In the genomic region with DNA sequence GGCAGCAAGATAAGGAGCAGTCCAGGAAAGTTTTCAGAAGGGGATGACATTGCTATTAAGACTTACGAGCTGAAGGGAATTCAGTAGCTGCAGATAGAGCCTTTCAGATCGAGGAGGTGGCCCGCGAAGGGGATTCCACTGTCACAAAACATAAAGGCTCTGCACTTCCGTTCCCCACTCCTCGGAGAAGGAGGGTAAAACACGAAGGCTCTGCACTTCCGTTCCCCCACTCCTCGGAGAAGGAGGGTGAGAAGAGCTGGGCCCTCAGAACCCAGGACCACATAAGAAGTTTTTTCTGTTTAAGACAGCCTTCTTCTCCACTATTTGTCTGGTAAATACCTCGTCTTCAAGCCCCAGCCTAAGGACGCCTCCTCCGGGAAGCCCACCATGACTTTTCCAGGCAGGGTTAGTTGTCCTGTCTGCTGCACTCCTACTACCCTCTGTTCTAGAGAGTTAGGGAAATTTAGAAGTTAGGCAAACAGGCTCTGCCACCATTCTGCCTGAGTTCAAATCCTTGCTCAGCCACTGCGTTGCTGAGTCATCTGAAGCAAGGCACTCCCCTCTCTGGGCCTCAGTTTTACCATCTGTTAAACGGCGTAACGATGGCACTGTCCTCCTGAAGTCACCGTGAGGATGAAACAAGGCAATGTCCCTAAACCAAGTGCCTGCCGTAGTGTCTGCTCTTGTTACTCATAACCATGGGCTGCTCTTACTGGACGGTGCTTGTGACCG, we compare ENCODE assay signal across 1 cellular context.
TF ChIP-seq lines count a peak whose summit lies in the region.

No MANE protein-coding gene starts in this region.

TF ChIP-seq in K562, 482 proteins besides CTCF, POLR2A, EP300 and RAD21 (continued from another document and continues in another):
- TF ChIP-seq, protein P1, sequence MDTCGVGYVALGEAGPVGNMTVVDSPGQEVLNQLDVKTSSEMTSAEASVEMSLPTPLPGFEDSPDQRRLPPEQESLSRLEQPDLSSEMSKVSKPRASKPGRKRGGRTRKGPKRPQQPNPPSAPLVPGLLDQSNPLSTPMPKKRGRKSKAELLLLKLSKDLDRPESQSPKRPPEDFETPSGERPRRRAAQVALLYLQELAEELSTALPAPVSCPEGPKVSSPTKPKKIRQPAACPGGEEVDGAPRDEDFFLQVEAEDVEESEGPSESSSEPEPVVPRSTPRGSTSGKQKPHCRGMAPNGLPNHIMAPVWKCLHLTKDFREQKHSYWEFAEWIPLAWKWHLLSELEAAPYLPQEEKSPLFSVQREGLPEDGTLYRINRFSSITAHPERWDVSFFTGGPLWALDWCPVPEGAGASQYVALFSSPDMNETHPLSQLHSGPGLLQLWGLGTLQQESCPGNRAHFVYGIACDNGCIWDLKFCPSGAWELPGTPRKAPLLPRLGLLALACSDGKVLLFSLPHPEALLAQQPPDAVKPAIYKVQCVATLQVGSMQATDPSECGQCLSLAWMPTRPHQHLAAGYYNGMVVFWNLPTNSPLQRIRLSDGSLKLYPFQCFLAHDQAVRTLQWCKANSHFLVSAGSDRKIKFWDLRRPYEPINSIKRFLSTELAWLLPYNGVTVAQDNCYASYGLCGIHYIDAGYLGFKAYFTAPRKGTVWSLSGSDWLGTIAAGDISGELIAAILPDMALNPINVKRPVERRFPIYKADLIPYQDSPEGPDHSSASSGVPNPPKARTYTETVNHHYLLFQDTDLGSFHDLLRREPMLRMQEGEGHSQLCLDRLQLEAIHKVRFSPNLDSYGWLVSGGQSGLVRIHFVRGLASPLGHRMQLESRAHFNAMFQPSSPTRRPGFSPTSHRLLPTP (IDR thresholded peaks at IDR 0.05; ENCODE audit: borderline replicate concordance, extremely low read depth, insufficient read length): peak; percentile 65
- TF ChIP-seq, protein P2, sequence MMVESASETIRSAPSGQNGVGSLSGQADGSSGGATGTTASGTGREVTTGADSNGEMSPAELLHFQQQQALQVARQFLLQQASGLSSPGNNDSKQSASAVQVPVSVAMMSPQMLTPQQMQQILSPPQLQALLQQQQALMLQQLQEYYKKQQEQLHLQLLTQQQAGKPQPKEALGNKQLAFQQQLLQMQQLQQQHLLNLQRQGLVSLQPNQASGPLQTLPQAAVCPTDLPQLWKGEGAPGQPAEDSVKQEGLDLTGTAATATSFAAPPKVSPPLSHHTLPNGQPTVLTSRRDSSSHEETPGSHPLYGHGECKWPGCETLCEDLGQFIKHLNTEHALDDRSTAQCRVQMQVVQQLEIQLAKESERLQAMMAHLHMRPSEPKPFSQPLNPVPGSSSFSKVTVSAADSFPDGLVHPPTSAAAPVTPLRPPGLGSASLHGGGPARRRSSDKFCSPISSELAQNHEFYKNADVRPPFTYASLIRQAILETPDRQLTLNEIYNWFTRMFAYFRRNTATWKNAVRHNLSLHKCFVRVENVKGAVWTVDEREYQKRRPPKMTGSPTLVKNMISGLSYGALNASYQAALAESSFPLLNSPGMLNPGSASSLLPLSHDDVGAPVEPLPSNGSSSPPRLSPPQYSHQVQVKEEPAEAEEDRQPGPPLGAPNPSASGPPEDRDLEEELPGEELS (CRISPR knock-in tag; IDR thresholded peaks at IDR 0.05; ENCODE audit: borderline replicate concordance): no peak
- TF ChIP-seq MAFG (tag; conservative IDR thresholded peaks at IDR 0.05) (peak; percentile 3; the same call in 1 of the 2 replicates), ZNF695 (CRISPR knock-in tag; IDR thresholded peaks at IDR 0.05) (no peak), ZNF133 (CRISPR knock-in tag; IDR thresholded peaks at IDR 0.05) (no peak), TCF3 (CRISPR knock-in tag; IDR thresholded peaks at IDR 0.05) (no peak), KLF13 (tag; IDR thresholded peaks at IDR 0.05; ENCODE audit: borderline replicate concordance, low read depth) (no peak), GTF2F1 (IDR thresholded peaks at IDR 0.05; ENCODE audit: low read depth, low read length) (no peak), TCFL5 (CRISPR knock-in tag; conservative IDR thresholded peaks at IDR 0.05) (no peak), ZNF707 (CRISPR knock-in tag; conservative IDR thresholded peaks at IDR 0.05) (no peak), GTF2E2 (tag; IDR thresholded peaks at IDR 0.05) (no peak), RCOR1 (IDR thresholded peaks at IDR 0.05; ENCODE audit: borderline replicate concordance in 1 of 2, low read depth in 2 of 2, low read length in 2 of 2) (peak in 1 of 2 experiments; percentile 76; a peak in 1 of 4 replicates), KLF1 (tag; IDR thresholded peaks at IDR 0.05) (no peak), NBN (IDR thresholded peaks at IDR 0.05; ENCODE audit: low read depth) (no peak), U2AF2 (optimal IDR thresholded peaks at IDR 0.05; ENCODE audit: low read depth, low read length) (no peak), DMBX1 (CRISPR knock-in tag; IDR thresholded peaks at IDR 0.05; ENCODE audit: borderline replicate concordance) (no peak), SMC3 (conservative IDR thresholded peaks at IDR 0.05; ENCODE audit: insufficient read depth, low read depth, low read length) (no peak), ZNF175 (CRISPR knock-in tag; IDR thresholded peaks at IDR 0.05; ENCODE audit: low read depth) (no peak), BCL6 (CRISPR knock-in tag; IDR thresholded peaks at IDR 0.05) (no peak), ETV1 (tag; conservative IDR thresholded peaks at IDR 0.05; ENCODE audit: low read depth) (no peak), CHD4 (IDR thresholded peaks at IDR 0.05; ENCODE audit: insufficient read depth, insufficient replicate concordance, low read depth, low read length, poor library complexity, severe bottlenecking) (peak; percentile 69), ADNP (tag; IDR thresholded peaks at IDR 0.05) (peak; percentile 70), ZNF79 (CRISPR knock-in tag; IDR thresholded peaks at IDR 0.05; ENCODE audit: low read depth) (no peak), GATAD2A (IDR thresholded peaks at IDR 0.05) (no peak), MTF1 (CRISPR knock-in tag; IDR thresholded peaks at IDR 0.05; ENCODE audit: borderline replicate concordance) (no peak), RBM34 (IDR thresholded peaks at IDR 0.05; ENCODE audit: borderline replicate concordance, insufficient read depth, low read length) (no peak), ZNF780A (CRISPR knock-in tag; IDR thresholded peaks at IDR 0.05) (no peak), PCBP1 (IDR thresholded peaks at IDR 0.05; ENCODE audit: low read depth, low read length, poor library complexity, severe bottlenecking) (no peak), NCOA2 (IDR thresholded peaks at IDR 0.05; ENCODE audit: partially characterized antibody in 2 of 2) (no peak), TAF15 (IDR thresholded peaks at IDR 0.05; ENCODE audit: low read depth, low read length) (no peak), ZNF316 (IDR thresholded peaks at IDR 0.05) (peak; percentile 67), FOXK2 (conservative IDR thresholded peaks at IDR 0.05 in 1 of 2, IDR thresholded peaks at IDR 0.05 in 1 of 2; ENCODE audit: low read depth in 2 of 2) (no peak), CC2D1A (IDR thresholded peaks at IDR 0.05) (peak; percentile 17; the same call in 1 of the 2 replicates), PRPF4 (IDR thresholded peaks at IDR 0.05; ENCODE audit: insufficient read depth, low read depth, low read length, poor library complexity, severe bottlenecking) (no peak), ZNF436 (CRISPR knock-in tag; IDR thresholded peaks at IDR 0.05) (peak; percentile 96), C11orf30 (IDR thresholded peaks at IDR 0.05; ENCODE audit: low read depth) (peak; percentile 53; the same call in 1 of the 2 replicates), CBX3 (IDR thresholded peaks at IDR 0.05; ENCODE audit: borderline replicate concordance in 1 of 2, low read length in 2 of 2) (peak in 1 of 2 experiments; percentile 46; a peak in 1 of 3 replicates), CBX1 (IDR thresholded peaks at IDR 0.05; ENCODE audit: low read depth) (peak; percentile 87; the same call in 1 of the 2 replicates), KAT2B (IDR thresholded peaks at IDR 0.05; ENCODE audit: low read depth, low read length) (no peak), ESRRA (IDR thresholded peaks at IDR 0.05; ENCODE audit: borderline replicate concordance, low read depth) (0 out of 2 replicates have a peak, but pooled peaks have one; percentile 27), XRCC5 (IDR thresholded peaks at IDR 0.05; ENCODE audit: low read depth, low read length) (no peak)
- TF ChIP-seq, protein P3, sequence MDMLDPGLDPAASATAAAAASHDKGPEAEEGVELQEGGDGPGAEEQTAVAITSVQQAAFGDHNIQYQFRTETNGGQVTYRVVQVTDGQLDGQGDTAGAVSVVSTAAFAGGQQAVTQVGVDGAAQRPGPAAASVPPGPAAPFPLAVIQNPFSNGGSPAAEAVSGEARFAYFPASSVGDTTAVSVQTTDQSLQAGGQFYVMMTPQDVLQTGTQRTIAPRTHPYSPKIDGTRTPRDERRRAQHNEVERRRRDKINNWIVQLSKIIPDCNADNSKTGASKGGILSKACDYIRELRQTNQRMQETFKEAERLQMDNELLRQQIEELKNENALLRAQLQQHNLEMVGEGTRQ (CRISPR knock-in tag; IDR thresholded peaks at IDR 0.05): no peak
- TF ChIP-seq, protein P4, sequence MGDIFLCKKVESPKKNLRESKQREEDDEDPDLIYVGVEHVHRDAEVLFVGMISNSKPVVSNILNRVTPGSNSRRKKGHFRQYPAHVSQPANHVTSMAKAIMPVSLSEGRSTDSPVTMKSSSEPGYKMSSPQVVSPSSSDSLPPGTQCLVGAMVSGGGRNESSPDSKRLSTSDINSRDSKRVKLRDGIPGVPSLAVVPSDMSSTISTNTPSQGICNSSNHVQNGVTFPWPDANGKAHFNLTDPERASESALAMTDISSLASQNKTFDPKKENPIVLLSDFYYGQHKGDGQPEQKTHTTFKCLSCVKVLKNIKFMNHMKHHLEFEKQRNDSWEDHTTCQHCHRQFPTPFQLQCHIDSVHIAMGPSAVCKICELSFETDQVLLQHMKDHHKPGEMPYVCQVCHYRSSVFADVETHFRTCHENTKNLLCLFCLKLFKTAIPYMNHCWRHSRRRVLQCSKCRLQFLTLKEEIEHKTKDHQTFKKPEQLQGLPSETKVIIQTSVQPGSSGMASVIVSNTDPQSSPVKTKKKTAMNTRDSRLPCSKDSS (IDR thresholded peaks at IDR 0.05; ENCODE audit: low read depth, partially characterized antibody): no peak
- TF ChIP-seq, protein P5, sequence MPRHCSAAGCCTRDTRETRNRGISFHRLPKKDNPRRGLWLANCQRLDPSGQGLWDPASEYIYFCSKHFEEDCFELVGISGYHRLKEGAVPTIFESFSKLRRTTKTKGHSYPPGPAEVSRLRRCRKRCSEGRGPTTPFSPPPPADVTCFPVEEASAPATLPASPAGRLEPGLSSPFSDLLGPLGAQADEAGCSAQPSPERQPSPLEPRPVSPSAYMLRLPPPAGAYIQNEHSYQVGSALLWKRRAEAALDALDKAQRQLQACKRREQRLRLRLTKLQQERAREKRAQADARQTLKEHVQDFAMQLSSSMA (CRISPR knock-in tag; IDR thresholded peaks at IDR 0.05): no peak
- TF ChIP-seq, protein P6, sequence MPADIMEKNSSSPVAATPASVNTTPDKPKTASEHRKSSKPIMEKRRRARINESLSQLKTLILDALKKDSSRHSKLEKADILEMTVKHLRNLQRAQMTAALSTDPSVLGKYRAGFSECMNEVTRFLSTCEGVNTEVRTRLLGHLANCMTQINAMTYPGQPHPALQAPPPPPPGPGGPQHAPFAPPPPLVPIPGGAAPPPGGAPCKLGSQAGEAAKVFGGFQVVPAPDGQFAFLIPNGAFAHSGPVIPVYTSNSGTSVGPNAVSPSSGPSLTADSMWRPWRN (IDR thresholded peaks at IDR 0.05; ENCODE audit: low read depth): no peak
- TF ChIP-seq, protein P7, sequence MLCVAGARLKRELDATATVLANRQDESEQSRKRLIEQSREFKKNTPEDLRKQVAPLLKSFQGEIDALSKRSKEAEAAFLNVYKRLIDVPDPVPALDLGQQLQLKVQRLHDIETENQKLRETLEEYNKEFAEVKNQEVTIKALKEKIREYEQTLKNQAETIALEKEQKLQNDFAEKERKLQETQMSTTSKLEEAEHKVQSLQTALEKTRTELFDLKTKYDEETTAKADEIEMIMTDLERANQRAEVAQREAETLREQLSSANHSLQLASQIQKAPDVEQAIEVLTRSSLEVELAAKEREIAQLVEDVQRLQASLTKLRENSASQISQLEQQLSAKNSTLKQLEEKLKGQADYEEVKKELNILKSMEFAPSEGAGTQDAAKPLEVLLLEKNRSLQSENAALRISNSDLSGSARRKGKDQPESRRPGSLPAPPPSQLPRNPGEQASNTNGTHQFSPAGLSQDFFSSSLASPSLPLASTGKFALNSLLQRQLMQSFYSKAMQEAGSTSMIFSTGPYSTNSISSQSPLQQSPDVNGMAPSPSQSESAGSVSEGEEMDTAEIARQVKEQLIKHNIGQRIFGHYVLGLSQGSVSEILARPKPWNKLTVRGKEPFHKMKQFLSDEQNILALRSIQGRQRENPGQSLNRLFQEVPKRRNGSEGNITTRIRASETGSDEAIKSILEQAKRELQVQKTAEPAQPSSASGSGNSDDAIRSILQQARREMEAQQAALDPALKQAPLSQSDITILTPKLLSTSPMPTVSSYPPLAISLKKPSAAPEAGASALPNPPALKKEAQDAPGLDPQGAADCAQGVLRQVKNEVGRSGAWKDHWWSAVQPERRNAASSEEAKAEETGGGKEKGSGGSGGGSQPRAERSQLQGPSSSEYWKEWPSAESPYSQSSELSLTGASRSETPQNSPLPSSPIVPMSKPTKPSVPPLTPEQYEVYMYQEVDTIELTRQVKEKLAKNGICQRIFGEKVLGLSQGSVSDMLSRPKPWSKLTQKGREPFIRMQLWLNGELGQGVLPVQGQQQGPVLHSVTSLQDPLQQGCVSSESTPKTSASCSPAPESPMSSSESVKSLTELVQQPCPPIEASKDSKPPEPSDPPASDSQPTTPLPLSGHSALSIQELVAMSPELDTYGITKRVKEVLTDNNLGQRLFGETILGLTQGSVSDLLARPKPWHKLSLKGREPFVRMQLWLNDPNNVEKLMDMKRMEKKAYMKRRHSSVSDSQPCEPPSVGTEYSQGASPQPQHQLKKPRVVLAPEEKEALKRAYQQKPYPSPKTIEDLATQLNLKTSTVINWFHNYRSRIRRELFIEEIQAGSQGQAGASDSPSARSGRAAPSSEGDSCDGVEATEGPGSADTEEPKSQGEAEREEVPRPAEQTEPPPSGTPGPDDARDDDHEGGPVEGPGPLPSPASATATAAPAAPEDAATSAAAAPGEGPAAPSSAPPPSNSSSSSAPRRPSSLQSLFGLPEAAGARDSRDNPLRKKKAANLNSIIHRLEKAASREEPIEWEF (CRISPR knock-in tag; IDR thresholded peaks at IDR 0.05): 0 out of 2 replicates have a peak, but pooled peaks have one; percentile 3
- TF ChIP-seq, protein P8, sequence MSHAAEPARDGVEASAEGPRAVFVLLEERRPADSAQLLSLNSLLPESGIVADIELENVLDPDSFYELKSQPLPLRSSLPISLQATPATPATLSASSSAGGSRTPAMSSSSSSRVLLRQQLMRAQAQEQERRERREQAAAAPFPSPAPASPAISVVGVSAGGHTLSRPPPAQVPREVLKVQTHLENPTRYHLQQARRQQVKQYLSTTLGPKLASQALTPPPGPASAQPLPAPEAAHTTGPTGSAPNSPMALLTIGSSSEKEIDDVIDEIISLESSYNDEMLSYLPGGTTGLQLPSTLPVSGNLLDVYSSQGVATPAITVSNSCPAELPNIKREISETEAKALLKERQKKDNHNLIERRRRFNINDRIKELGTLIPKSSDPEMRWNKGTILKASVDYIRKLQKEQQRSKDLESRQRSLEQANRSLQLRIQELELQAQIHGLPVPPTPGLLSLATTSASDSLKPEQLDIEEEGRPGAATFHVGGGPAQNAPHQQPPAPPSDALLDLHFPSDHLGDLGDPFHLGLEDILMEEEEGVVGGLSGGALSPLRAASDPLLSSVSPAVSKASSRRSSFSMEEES (CRISPR knock-in tag; IDR thresholded peaks at IDR 0.05): no peak
